16 cellular contexts compared by ENCODE assay signal in the genomic region with DNA sequence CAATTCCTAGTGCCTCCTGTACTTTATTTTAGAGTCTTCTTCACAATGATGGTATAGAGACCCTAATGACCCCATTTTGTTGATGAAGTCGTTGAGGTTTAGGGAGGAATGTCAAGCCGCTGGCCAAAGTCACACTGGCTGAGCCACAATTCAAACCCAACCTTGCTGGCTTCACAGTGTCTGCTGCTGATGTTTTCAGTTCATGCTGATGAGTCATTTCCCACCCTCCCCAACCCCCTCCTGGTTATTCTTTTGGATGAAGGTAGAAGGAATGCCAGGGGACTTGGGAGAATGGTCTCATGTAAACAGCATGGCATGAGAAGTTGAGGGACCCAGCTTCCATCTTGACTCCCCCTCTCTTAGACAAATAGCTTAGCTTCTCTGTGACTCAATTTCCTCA.
DNase-seq lines count a peak whose midpoint lies in the region; ATAC-seq and TF ChIP-seq lines count a peak whose summit lies in the region.
"Had no signal": no experiment of that assay in that cellular context is flagged by ENCODE, and none has a peak within 500 bp of the region (broad histone marks: within the 10 kb centered on the region; RNA-seq: fewer than 3 reads in every experiment).

No MANE protein-coding gene starts in this region.

- H3K4me3 ChIP-seq in PC-3 (ENCODE audit: low read length) = no peak overlapping the region
- H3K4me3 ChIP-seq in stomach smooth muscle (ENCODE audit: low read length in 2 of 2) = no peak overlapping the region
- H3K4me3 ChIP-seq: GM23248 had no signal

- H3K4me1 ChIP-seq in PC-3 (ENCODE audit: insufficient read depth, low read length) (peaks cover 13% of the 10 kb centered on the region), stomach smooth muscle (ENCODE audit: control insufficient read depth, insufficient read depth, low read length) (peaks cover 24% of the 10 kb centered on the region)
- H3K4me1 ChIP-seq: BE2C had no signal

- no peak overlapping the region for H3K27ac ChIP-seq in PC-3 (ENCODE audit: low read length)
- H3K27ac ChIP-seq in stomach smooth muscle (ENCODE audit: low read length) = peak overlapping the region; percentile 47
- H3K27ac ChIP-seq: C4-2B, GM23248 had no signal

- H3K79me2 ChIP-seq in PC-3 (ENCODE audit: low read length) = no peaks in the 10 kb centered on the region

- no peak overlapping the region for H3K4me2 ChIP-seq in PC-3 (ENCODE audit: low read length)

- H3K9me3 ChIP-seq in PC-3 (ENCODE audit: low read length) = no peaks in the 10 kb centered on the region
- H3K9me3 ChIP-seq in stomach smooth muscle (ENCODE audit: control insufficient read depth in 2 of 2, low read length in 2 of 2) = no peaks in the 10 kb centered on the region
- H3K9me3 ChIP-seq: BE2C had no signal

- CTCF ChIA-PET in PC-3 (lab: Charles Lee) = interaction anchor here (0.7 kb wide), 1 partner anchor 18 kb away, joined by 3 read pairs; no protein-coding TSS in a partner anchor

- no peaks in the 10 kb centered on the region for H4K20me1 ChIP-seq in PC-3 (ENCODE audit: low read length)

- ATAC-seq in PC-3 (no peak), GM19351 (IDR thresholded peaks at IDR 0.05; ENCODE audit: unreplicated experiment) (no peak)
- no peak for ATAC-seq in activated naive CD4-positive, alpha-beta T cell treated with anti-CD3 and anti-CD28 coated beads, Interleukin-2, amount 50 U/mL, for 72 hours

- POLR2A ChIA-PET in PC-3 (lab: Charles Lee; ENCODE audit: unreplicated experiment) = no interaction called here

- no peak overlapping the region for H3K27ac Mint-ChIP-seq in activated naive CD4-positive, alpha-beta T cell treated with anti-CD3 and anti-CD28 coated beads, Interleukin-2, amount 50 U/mL, for 72 hours
- H3K27ac Mint-ChIP-seq: CD4-positive, alpha-beta memory T cell; IgD-negative memory B cell had no signal

- H3K27me3 ChIP-seq in PC-3 (ENCODE audit: low read length) = no peaks in the 10 kb centered on the region
- H3K27me3 ChIP-seq in stomach smooth muscle (ENCODE audit: control insufficient read depth in 1 of 2, insufficient read depth in 2 of 2, low read length in 2 of 2) = no peaks in the 10 kb centered on the region
- H3K27me3 ChIP-seq: BE2C had no signal

- H3K9me3 Mint-ChIP-seq in activated naive CD4-positive, alpha-beta T cell treated with anti-CD3 and anti-CD28 coated beads, Interleukin-2, amount 50 U/mL, for 72 hours = no peaks in the 10 kb centered on the region
- H3K9me3 Mint-ChIP-seq: IgD-negative memory B cell had no signal

- peak; percentile 21 for DNase-seq in HT1080 (ENCODE audit: low read depth)
- peak; percentile 32 for DNase-seq in PC-3
- peak; percentile 11 for DNase-seq in hepatic stellate cell (ENCODE audit: low spot score)
- no peak for DNase-seq in stimulated activated CD4-positive, alpha-beta T cell treated with anti-CD3 and anti-CD28 coated beads, Interleukin-12 subunit alpha, Interleukin-12 subunit beta, amount 100 ng/mL, for 4 hours
- no peak for DNase-seq in activated naive CD4-positive, alpha-beta T cell treated with anti-CD3 and anti-CD28 coated beads, Interleukin-2, amount 50 U/mL, for 72 hours (ENCODE audit: low spot score in 2 of 2)
- DNase-seq in Ammon's horn (ENCODE audit: low spot score) = no peak
- DNase-seq: BE2C; CD4-positive, alpha-beta memory T cell; DMS79; EL; GM23248; H7 had no signal

- no peak for TF ChIP-seq CTCF in PC-3 (conservative IDR thresholded peaks at IDR 0.05; ENCODE audit: low read depth, low read length)

- H2AFZ ChIP-seq in PC-3 (ENCODE audit: low read length) = no peak overlapping the region
- H2AFZ ChIP-seq: GM23248 had no signal

- intact Hi-C loops in PC-3 (cut with micrococcal nuclease) = no loop called here

- no peak overlapping the region for H3K9ac ChIP-seq in PC-3 (ENCODE audit: low read length)
- H3K9ac ChIP-seq in stomach smooth muscle (ENCODE audit: low read length in 2 of 2) = no peak overlapping the region
- H3K9ac ChIP-seq: GM23248 had no signal

- BruUV-seq in PC-3 (replicated peaks; lab: Mats Ljungman, UMichigan) = no TSS peak

- no peaks in the 10 kb centered on the region for H3K36me3 Mint-ChIP-seq in activated naive CD4-positive, alpha-beta T cell treated with anti-CD3 and anti-CD28 coated beads, Interleukin-2, amount 50 U/mL, for 72 hours
- H3K36me3 Mint-ChIP-seq: CD4-positive, alpha-beta memory T cell had no signal

- H3F3A ChIP-seq in PC-3 (ENCODE audit: low read length, unreplicated experiment) = no peaks in the 10 kb centered on the region

- H3K36me3 ChIP-seq in PC-3 (ENCODE audit: low read depth, low read length) = no peaks in the 10 kb centered on the region
- H3K36me3 ChIP-seq in stomach smooth muscle (ENCODE audit: control insufficient read depth in 2 of 2, insufficient read depth in 2 of 2, low read length in 2 of 2) = peaks cover 0 to 2% of the 10 kb centered on the region in 2 donors
- H3K36me3 ChIP-seq: BE2C had no signal

- no peaks in the 10 kb centered on the region for H3K9me2 ChIP-seq in PC-3 (replicated peaks; ENCODE audit: low read length)

Comparison
In these comparisons a context has a peak if more than half of its experiments do, and no peak if none do; other contexts are left out.
1. DNase-seq: peak in HT1080 (single experiment), PC-3 (single experiment) and hepatic stellate cell (single experiment); none in stimulated activated CD4-positive, alpha-beta T cell treated with anti-CD3 and anti-CD28 coated beads, Interleukin-12 subunit alpha, Interleukin-12 subunit beta, amount 100 ng/mL, for 4 hours (single experiment), activated naive CD4-positive, alpha-beta T cell treated with anti-CD3 and anti-CD28 coated beads, Interleukin-2, amount 50 U/mL, for 72 hours (0 of 2) and Ammon's horn (single experiment).